In the genomic region with DNA sequence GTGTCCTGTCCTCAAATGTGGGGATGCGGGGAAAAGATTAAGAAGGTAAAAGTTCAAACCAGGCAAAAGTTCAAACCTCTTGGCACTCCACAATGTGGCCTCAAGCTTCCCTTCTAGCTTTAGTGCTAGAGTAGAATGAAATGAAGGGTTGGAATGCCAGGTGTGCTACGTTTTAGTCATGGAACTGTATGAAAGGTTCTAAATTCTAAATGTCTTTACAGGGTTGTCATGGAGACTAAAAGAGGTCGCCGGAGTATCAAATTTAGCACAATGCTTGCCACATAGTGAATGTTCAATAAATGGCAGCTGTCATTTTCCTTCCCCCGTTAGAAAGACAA, we compare ENCODE assay signal across 8 cellular contexts. TPM values are rescaled to one million over a fixed set of nuclear protein-coding genes. Genes with fewer than 3 reads are reported as not detected.
DNase-seq lines count a peak whose midpoint lies in the region; ATAC-seq and TF ChIP-seq lines count a peak whose summit lies in the region.

No MANE protein-coding gene starts in this region.

- H3K4me3 ChIP-seq in AG04450 (ENCODE audit: low read depth, low read length), result peak overlapping the region; percentile 70

- no peak overlapping the region for H3K27ac ChIP-seq in AG04450 (ENCODE audit: low read depth, low read length)

- TF ChIP-seq CTCF in AG04450 (IDR thresholded peaks at IDR 0.05; ENCODE audit: low read depth, low read length) (no peak), natural killer cell (IDR thresholded peaks at IDR 0.05) (no peak)

- peak overlapping the region; percentile 80 to 96 (median 88) for H3K4me3 Mint-ChIP-seq in IgD-negative memory B cell
- peak overlapping the region; percentile 92 for H3K4me3 Mint-ChIP-seq in natural killer cell

- CTCF ChIA-PET in AG04450 (lab: Charles Lee), result interaction anchor here (0.7 to 9.8 kb wide), 47 partner anchors 9 to 779 kb away, joined by 3 to 207 read pairs (median 8); partner anchors contain the start of gene LRRC8C

- DNase-seq in AG04450 (ENCODE audit: low read depth, low spot score) (no peak), dermis blood vessel endothelial cell (peak; percentile 13), natural killer cell (no peak), iPS-NIHi7 (ENCODE audit: extremely low spot score) (no peak), SW480 (ENCODE audit: low spot score) (no peak)

- peak overlapping the region in 1 of 3 donors; percentile 2 for H3K27ac Mint-ChIP-seq in IgD-negative memory B cell
- H3K27ac Mint-ChIP-seq in natural killer cell, result peak overlapping the region in 1 of 2 donors; percentile 90

- no peaks in the 10 kb centered on the region for H3K27me3 Mint-ChIP-seq in IgD-negative memory B cell
- H3K27me3 Mint-ChIP-seq in natural killer cell (ENCODE audit: low read depth in 2 of 2), result peaks cover 9 to 12% of the 10 kb centered on the region in 2 donors

- H3K36me3 Mint-ChIP-seq in IgD-negative memory B cell (peaks cover under 1% of the 10 kb centered on the region), natural killer cell (no peaks in the 10 kb centered on the region)

- H3K27me3 ChIP-seq in AG04450 (ENCODE audit: control insufficient read depth, insufficient read depth, low read length), result no peaks in the 10 kb centered on the region

- H3K4me1 Mint-ChIP-seq in IgD-negative memory B cell (peaks cover 13 to 18% (median 14%) of the 10 kb centered on the region in 3 donors), natural killer cell (peaks cover 25 to 34% of the 10 kb centered on the region in 2 donors)

- POLR2A ChIA-PET in AG04450 (lab: Yijun Ruan, JAX), result interaction anchor here (1.1 to 1.6 kb wide), 2 partner anchors 129 to 131 kb away, joined by 4 to 9 read pairs; partner anchors contain the start of gene LRRC8C

- no peaks in the 10 kb centered on the region for H3K9me3 ChIP-seq in AG04450 (ENCODE audit: control insufficient read depth, insufficient read depth, low read length)

- no peaks in the 10 kb centered on the region for H3K9me3 Mint-ChIP-seq in IgD-negative memory B cell
- no peaks in the 10 kb centered on the region for H3K9me3 Mint-ChIP-seq in natural killer cell

- intact Hi-C loops in natural killer cell (cut with micrococcal nuclease), result loop anchor here (1.0 to 5.0 kb wide), 7 partner anchors 41 to 280 kb away; partner anchors contain the start of genes LRRC8B and LRRC8C

- no peak for ATAC-seq in natural killer cell
- ATAC-seq in HG02870 (IDR thresholded peaks at IDR 0.05; ENCODE audit: unreplicated experiment), result no peak
- ATAC-seq in GM21529 (IDR thresholded peaks at IDR 0.05; ENCODE audit: unreplicated experiment), result no peak

RNA-seq across cellular contexts. Expression of gene LRRC8D, which starts 57.2 kb away (rescaled TPM):
- polyA plus RNA-seq in AG04450 (2011; rRNA removed) (41.1 and 48.7 TPM in 2 replicates), IgD-negative memory B cell (31.7 TPM)
- 49.3 and 51.0 TPM in 2 replicates for polyA minus RNA-seq in AG04450 (2011; rRNA and poly(A)+ RNA removed)
- total RNA-seq in dermis blood vessel endothelial cell (18.5 and 22.4 TPM in 2 replicates), natural killer cell (10 to 100 TPM; 16.2 to 26.2 (median 17.1) TPM)
